In genomic region chr9:128828719-128829452, GRCh38 we compare ENCODE assay signal across 1 cellular context.
TF ChIP-seq lines count a peak whose summit lies in the region.

No MANE protein-coding gene starts in this region.

TF ChIP-seq in HepG2, 621 proteins besides CTCF, POLR2A, EP300 and RAD21 (continued from another document and continues in another):
- TF ChIP-seq SNAPC4 (CRISPR knock-in tag; IDR thresholded peaks at IDR 0.05) (0 out of 2 replicates have a peak, but pooled peaks have one; percentile 9), ZNF251 (CRISPR knock-in tag; IDR thresholded peaks at IDR 0.05) (no peak), ZNF629 (CRISPR knock-in tag; conservative IDR thresholded peaks at IDR 0.05) (0 out of 2 replicates have a peak, but pooled peaks have one; percentile 25), ZNF547 (CRISPR knock-in tag; IDR thresholded peaks at IDR 0.05) (no peak), HNF1A (IDR thresholded peaks at IDR 0.05; ENCODE audit: low read depth) (no peak), HNF1A (CRISPR knock-in tag; IDR thresholded peaks at IDR 0.05; ENCODE audit: borderline replicate concordance) (no peak), HOMEZ (CRISPR knock-in tag; IDR thresholded peaks at IDR 0.05; ENCODE audit: low read depth) (no peak), ELF4 (CRISPR knock-in tag; IDR thresholded peaks at IDR 0.05; ENCODE audit: borderline replicate concordance) (no peak), FOXM1 (CRISPR knock-in tag; IDR thresholded peaks at IDR 0.05) (no peak), ZBTB2 (CRISPR knock-in tag; IDR thresholded peaks at IDR 0.05; ENCODE audit: low read depth) (no peak), MYNN (CRISPR knock-in tag; IDR thresholded peaks at IDR 0.05; ENCODE audit: low read depth) (no peak), ZNF761 (CRISPR knock-in tag; conservative IDR thresholded peaks at IDR 0.05) (no peak), PTBP1 (IDR thresholded peaks at IDR 0.05; ENCODE audit: low read depth, low read length, poor library complexity, severe bottlenecking) (no peak), ZNF414 (CRISPR knock-in tag; IDR thresholded peaks at IDR 0.05) (no peak), KLF16 (CRISPR knock-in tag; IDR thresholded peaks at IDR 0.05) (no peak), PLRG1 (conservative IDR thresholded peaks at IDR 0.05) (no peak), ZBTB42 (CRISPR knock-in tag; IDR thresholded peaks at IDR 0.05) (no peak), GRHL1 (CRISPR knock-in tag; conservative IDR thresholded peaks at IDR 0.05) (no peak), RBM22 (optimal IDR thresholded peaks at IDR 0.05; ENCODE audit: low read length) (no peak), DMTF1 (CRISPR knock-in tag; IDR thresholded peaks at IDR 0.05) (no peak), ZSCAN29 (CRISPR knock-in tag; conservative IDR thresholded peaks at IDR 0.05) (no peak), PBX3 (CRISPR knock-in tag; IDR thresholded peaks at IDR 0.05; ENCODE audit: borderline replicate concordance) (no peak), KAT8 (CRISPR knock-in tag; IDR thresholded peaks at IDR 0.05) (no peak), FOSL2 (CRISPR knock-in tag; IDR thresholded peaks at IDR 0.05) (no peak), TCF7L2 (IDR thresholded peaks at IDR 0.05; ENCODE audit: low read depth, low read length) (no peak), NAIF1 (CRISPR knock-in tag; IDR thresholded peaks at IDR 0.05; ENCODE audit: borderline replicate concordance) (no peak), ZNF773 (CRISPR knock-in tag; IDR thresholded peaks at IDR 0.05; ENCODE audit: borderline replicate concordance) (no peak), ZNF468 (CRISPR knock-in tag; IDR thresholded peaks at IDR 0.05) (no peak), ZNF576 (CRISPR knock-in tag; IDR thresholded peaks at IDR 0.05) (peak; percentile 44; the same call in 1 of the 2 replicates), GLI4 (CRISPR knock-in tag; IDR thresholded peaks at IDR 0.05; ENCODE audit: borderline replicate concordance) (no peak), PRPF4 (IDR thresholded peaks at IDR 0.05; ENCODE audit: low read depth, low read length, poor library complexity, severe bottlenecking) (no peak), SNAPC2 (CRISPR knock-in tag; IDR thresholded peaks at IDR 0.05) (no peak), TIGD3 (CRISPR knock-in tag; IDR thresholded peaks at IDR 0.05; ENCODE audit: borderline replicate concordance) (no peak), PAX8 (CRISPR knock-in tag; IDR thresholded peaks at IDR 0.05; ENCODE audit: borderline replicate concordance) (0 out of 2 replicates have a peak, but pooled peaks have one; percentile 18), PCBP2 (optimal IDR thresholded peaks at IDR 0.05; ENCODE audit: low read depth, low read length, poor library complexity, severe bottlenecking) (no peak)
